ENCODE assay signal across 27 cellular contexts in genomic region chr18:65755616-65756015, GRCh38. TPM values are rescaled to one million over a fixed set of nuclear protein-coding genes. Genes with fewer than 3 reads are reported as not detected.
"Had no signal": no experiment of that assay in that cellular context is flagged by ENCODE, and none has a peak within 500 bp of the region (broad histone marks: within the 10 kb centered on the region; RNA-seq: fewer than 3 reads in every experiment).

No MANE protein-coding gene starts in this region.

- ATAC-seq: activated naive CD4-positive, alpha-beta T cell treated with anti-CD3 and anti-CD28 coated beads, Interleukin-2, amount 50 U/mL, for 72 hours; activated T-helper 17 cell treated with anti-CD3 and anti-CD28 coated beads, Interleukin-2, amount 50 U/mL, for 72 hours; effector memory CD8-positive, alpha-beta T cell; esophagus mucosa; left lobe of liver; lower lobe of right lung; naive thymus-derived CD4-positive, alpha-beta T cell; sciatic nerve; WTC11 had no signal

- DNase-seq: activated T-cell treated with anti-CD3 and anti-CD28 coated beads, Interleukin-2, amount 50 U/mL, for 24 hours; aorta; central memory CD4-positive, alpha-beta T cell; dorsolateral prefrontal cortex; effector memory CD8-positive, alpha-beta T cell; foreskin melanocyte; kidney; lower lobe of right lung; mesendoderm; naive thymus-derived CD4-positive, alpha-beta T cell; stimulated activated CD4-positive, alpha-beta T cell treated with anti-CD3 and anti-CD28 coated beads, Interleukin-2, amount 100 ng/mL, for 48 hours; stimulated activated naive CD4-positive, alpha-beta T cell; testis; trophoblast cell; uterus had no signal

RNA-seq across cellular contexts. Expression of gene CDH7, which starts 4.8 kb away (rescaled TPM):
- total RNA-seq: activated naive CD4-positive, alpha-beta T cell treated with anti-CD3 and anti-CD28 coated beads, Interleukin-2, amount 50 U/mL, for 72 hours; activated T-helper 17 cell treated with anti-CD3 and anti-CD28 coated beads, Interleukin-2, amount 50 U/mL, for 72 hours; endothelial cell of umbilical vein; esophagus mucosa; kidney; left lobe of liver; lower lobe of right lung; mucosa of gallbladder; naive thymus-derived CD4-positive, alpha-beta T cell; osteoblast; posterior vena cava; renal cortical epithelial cell had no signal
- polyA plus RNA-seq: adipose tissue; aorta; endothelial cell of umbilical vein; naive thymus-derived CD4-positive, alpha-beta T cell had no signal
